ENCODE assay signal across 34 cellular contexts in the genomic region with DNA sequence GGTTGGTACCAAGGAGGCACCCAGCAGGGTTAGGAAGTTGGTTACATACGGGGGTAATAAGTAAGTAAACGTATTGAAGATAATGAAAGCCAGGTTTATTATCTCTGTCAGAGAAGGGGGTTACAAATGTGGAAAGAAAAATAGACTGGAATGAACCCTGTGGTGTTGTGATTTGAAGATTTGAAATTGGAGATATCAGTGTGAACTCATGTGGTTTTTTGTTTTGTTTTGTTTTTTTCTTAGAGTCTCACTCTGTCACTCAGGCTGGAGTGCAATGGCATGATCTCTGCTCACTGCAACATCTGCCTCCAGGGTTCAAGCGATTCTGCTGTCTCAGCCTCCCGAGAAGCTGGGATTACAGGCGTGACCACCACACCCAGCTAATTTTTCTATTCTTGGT.
"Had no signal": no experiment of that assay in that cellular context is flagged by ENCODE, and none has a peak within 500 bp of the region (broad histone marks: within the 10 kb centered on the region; RNA-seq: fewer than 3 reads in every experiment).

No MANE protein-coding gene starts in this region.

- H3K27ac Mint-ChIP-seq: activated CD4-positive, alpha-beta memory T cell treated with anti-CD3 and anti-CD28 coated beads, Interleukin-2, amount 10 ng/mL, durations not matched to agents 7 days and 5 days; activated CD4-positive, alpha-beta T cell treated with anti-CD3 and anti-CD28 coated beads, Interleukin-2, amount 10 ng/mL, durations not matched to agents 24 days and 14 days; activated naive CD4-positive, alpha-beta T cell treated with anti-CD3 and anti-CD28 coated beads, Interleukin-2, amount 10 ng/mL, durations not matched to agents 7 days and 5 days; activated naive CD8-positive, alpha-beta T cell treated with anti-CD3 and anti-CD28 coated beads, Interleukin-2, amount 10 ng/mL, durations not matched to agents 7 days and 5 days; activated T-cell treated with anti-CD3 and anti-CD28 coated beads, Interleukin-2, amount 50 U/mL, for 24 hours; natural killer cell treated with Interleukin-12 subunit alpha and Interleukin-12 subunit beta and Interleukin-15 and Interleukin-18, amount 100 ng/mL, for 72 hours; stimulated activated effector memory CD8-positive, alpha-beta T cell treated with anti-CD3 and anti-CD28 coated beads, Interleukin-12 subunit alpha, Interleukin-12 subunit beta, amount 100 ng/mL, for 72 hours; stimulated activated naive CD8-positive, alpha-beta T cell treated with anti-CD3 and anti-CD28 coated beads, Interleukin-15, amount 100 ng/mL, for 72 hours; T-helper 1 cell treated with Interleukin-12 subunit alpha and Interleukin-12 subunit beta and Interleukin-4 antibody, amounts not matched to agents 30 μg/mL and 1 μg/mL, for 36 hours had no signal

- H3K4me3 ChIP-seq: ascending aorta, esophagus squamous epithelium, heart right ventricle, mucosa of descending colon, skin epidermis, upper lobe of left lung, vagina had no signal

- H3K9me3 ChIP-seq: ascending aorta, esophagus squamous epithelium, heart right ventricle, mucosa of descending colon, upper lobe of left lung, vagina had no signal

- H3K27me3 Mint-ChIP-seq: stimulated activated naive CD8-positive, alpha-beta T cell treated with anti-CD3 and anti-CD28 coated beads, Interleukin-15, amount 100 ng/mL, for 72 hours had no signal

- H3K4me1 ChIP-seq: ascending aorta, upper lobe of left lung, vagina had no signal

- H3K27me3 ChIP-seq: ascending aorta, brain microvascular endothelial cell, esophagus squamous epithelium, heart right ventricle, upper lobe of left lung, vagina had no signal

- H3K27ac ChIP-seq: ascending aorta, brain microvascular endothelial cell, epithelial cell of prostate, heart right ventricle, skin epidermis, upper lobe of left lung, vagina, WERI-Rb-1 had no signal

- H3K4me3 Mint-ChIP-seq: activated CD4-positive, alpha-beta memory T cell treated with anti-CD3 and anti-CD28 coated beads, Interleukin-2, amount 10 ng/mL, durations not matched to agents 7 days and 5 days; activated CD4-positive, alpha-beta T cell treated with anti-CD3 and anti-CD28 coated beads, Interleukin-2, amount 10 ng/mL, durations not matched to agents 24 days and 14 days; activated naive CD4-positive, alpha-beta T cell treated with anti-CD3 and anti-CD28 coated beads, Interleukin-2, amount 10 ng/mL, durations not matched to agents 7 days and 5 days; activated naive CD8-positive, alpha-beta T cell treated with anti-CD3 and anti-CD28 coated beads, Interleukin-2, amount 10 ng/mL, durations not matched to agents 7 days and 5 days; activated T-cell treated with anti-CD3 and anti-CD28 coated beads, Interleukin-2, amount 50 U/mL, for 24 hours; natural killer cell treated with Interleukin-12 subunit alpha and Interleukin-12 subunit beta and Interleukin-15 and Interleukin-18, amount 100 ng/mL, for 72 hours; stimulated activated effector memory CD8-positive, alpha-beta T cell treated with anti-CD3 and anti-CD28 coated beads, Interleukin-12 subunit alpha, Interleukin-12 subunit beta, amount 100 ng/mL, for 72 hours; stimulated activated naive CD8-positive, alpha-beta T cell treated with anti-CD3 and anti-CD28 coated beads, Interleukin-15, amount 100 ng/mL, for 72 hours; T-helper 1 cell treated with Interleukin-12 subunit alpha and Interleukin-12 subunit beta and Interleukin-4 antibody, amounts not matched to agents 30 μg/mL and 1 μg/mL, for 36 hours had no signal

- ATAC-seq: left cardiac atrium; left ventricle myocardium superior; natural killer cell treated with Interleukin-12 subunit alpha and Interleukin-12 subunit beta and Interleukin-15 and Interleukin-18, amount 100 ng/mL, for 72 hours; sciatic nerve; stimulated activated effector memory CD8-positive, alpha-beta T cell treated with anti-CD3 and anti-CD28 coated beads, Interleukin-12 subunit alpha, Interleukin-12 subunit beta, amount 100 ng/mL, for 72 hours; stimulated activated naive CD8-positive, alpha-beta T cell treated with anti-CD3 and anti-CD28 coated beads, Interleukin-15, amount 100 ng/mL, for 72 hours had no signal

- FAIRE-seq: endometrium, islet of Langerhans had no signal

- DNase-seq: activated CD4-positive, alpha-beta memory T cell treated with anti-CD3 and anti-CD28 coated beads, Interleukin-2, amount 10 ng/mL, durations not matched to agents 7 days and 5 days; activated CD4-positive, alpha-beta T cell treated with anti-CD3 and anti-CD28 coated beads, Interleukin-2, amount 10 ng/mL, durations not matched to agents 24 days and 14 days; activated CD4-positive, CD25-positive, alpha-beta regulatory T cell treated with anti-CD3 and anti-CD28 coated beads, Interleukin-2, amount 50 U/mL, for 72 hours; activated CD8-positive, alpha-beta memory T cell treated with anti-CD3 and anti-CD28 coated beads, Interleukin-2, amount 50 U/mL, for 48 hours; activated gamma-delta T cell; activated naive CD4-positive, alpha-beta T cell treated with anti-CD3 and anti-CD28 coated beads, Interleukin-2, amount 10 ng/mL, durations not matched to agents 7 days and 5 days; activated naive CD8-positive, alpha-beta T cell treated with anti-CD3 and anti-CD28 coated beads, Interleukin-2, amount 10 ng/mL, durations not matched to agents 7 days and 5 days; activated T-cell treated with anti-CD3 and anti-CD28 coated beads, Interleukin-2, amount 50 U/mL, for 24 hours; caudate nucleus; effector CD4-positive, alpha-beta T cell; esophagus squamous epithelium; foreskin melanocyte; heart right ventricle; left cardiac atrium; left ventricle myocardium superior; stimulated activated CD4-positive, alpha-beta T cell treated with anti-CD3 and anti-CD28 coated beads, Interleukin-12 subunit alpha, Interleukin-12 subunit beta, amount 100 ng/mL, for 4 hours; stimulated activated CD4-positive, alpha-beta T cell treated with anti-CD3 and anti-CD28 coated beads, Interleukin-4, amount 100 ng/mL, for 1 hour; stimulated activated naive CD8-positive, alpha-beta T cell treated with anti-CD3 and anti-CD28 coated beads, Interleukin-15, amount 100 ng/mL, for 72 hours; substantia nigra; T1000; upper lobe of left lung; WERI-Rb-1 had no signal

- H3K36me3 Mint-ChIP-seq: activated naive CD4-positive, alpha-beta T cell treated with anti-CD3 and anti-CD28 coated beads, Interleukin-2, amount 10 ng/mL, durations not matched to agents 7 days and 5 days; activated naive CD8-positive, alpha-beta T cell treated with anti-CD3 and anti-CD28 coated beads, Interleukin-2, amount 10 ng/mL, durations not matched to agents 7 days and 5 days; natural killer cell treated with Interleukin-12 subunit alpha and Interleukin-12 subunit beta and Interleukin-15 and Interleukin-18, amount 100 ng/mL, for 72 hours; stimulated activated effector memory CD8-positive, alpha-beta T cell treated with anti-CD3 and anti-CD28 coated beads, Interleukin-12 subunit alpha, Interleukin-12 subunit beta, amount 100 ng/mL, for 72 hours had no signal

- H3K4me1 Mint-ChIP-seq: activated CD4-positive, alpha-beta memory T cell treated with anti-CD3 and anti-CD28 coated beads, Interleukin-2, amount 10 ng/mL, durations not matched to agents 7 days and 5 days; activated naive CD4-positive, alpha-beta T cell treated with anti-CD3 and anti-CD28 coated beads, Interleukin-2, amount 10 ng/mL, durations not matched to agents 7 days and 5 days; activated naive CD8-positive, alpha-beta T cell treated with anti-CD3 and anti-CD28 coated beads, Interleukin-2, amount 10 ng/mL, durations not matched to agents 7 days and 5 days; stimulated activated effector memory CD8-positive, alpha-beta T cell treated with anti-CD3 and anti-CD28 coated beads, Interleukin-12 subunit alpha, Interleukin-12 subunit beta, amount 100 ng/mL, for 72 hours; stimulated activated naive CD8-positive, alpha-beta T cell treated with anti-CD3 and anti-CD28 coated beads, Interleukin-15, amount 100 ng/mL, for 72 hours had no signal

- H3K36me3 ChIP-seq: ascending aorta, brain microvascular endothelial cell, esophagus squamous epithelium, heart right ventricle, upper lobe of left lung, vagina, WERI-Rb-1 had no signal

- H3K9me3 Mint-ChIP-seq: activated CD4-positive, alpha-beta memory T cell treated with anti-CD3 and anti-CD28 coated beads, Interleukin-2, amount 10 ng/mL, durations not matched to agents 7 days and 5 days; activated CD4-positive, alpha-beta T cell treated with anti-CD3 and anti-CD28 coated beads, Interleukin-2, amount 10 ng/mL, durations not matched to agents 24 days and 14 days; activated naive CD8-positive, alpha-beta T cell treated with anti-CD3 and anti-CD28 coated beads, Interleukin-2, amount 10 ng/mL, durations not matched to agents 7 days and 5 days; activated T-cell treated with anti-CD3 and anti-CD28 coated beads, Interleukin-2, amount 50 U/mL, for 24 hours; natural killer cell treated with Interleukin-12 subunit alpha and Interleukin-12 subunit beta and Interleukin-15 and Interleukin-18, amount 100 ng/mL, for 72 hours; stimulated activated effector memory CD8-positive, alpha-beta T cell treated with anti-CD3 and anti-CD28 coated beads, Interleukin-12 subunit alpha, Interleukin-12 subunit beta, amount 100 ng/mL, for 72 hours; stimulated activated naive CD8-positive, alpha-beta T cell treated with anti-CD3 and anti-CD28 coated beads, Interleukin-15, amount 100 ng/mL, for 72 hours had no signal
